ENCODE assay signal across 13 cellular contexts in genomic region chr1:84721152-84721551, GRCh38. TPM values are rescaled to one million over a fixed set of nuclear protein-coding genes. Genes with fewer than 3 reads are reported as not detected.
DNase-seq lines count a peak whose midpoint lies in the region; ATAC-seq and TF ChIP-seq lines count a peak whose summit lies in the region.
"Had no signal": no experiment of that assay in that cellular context is flagged by ENCODE, and none has a peak within 500 bp of the region (broad histone marks: within the 10 kb centered on the region; RNA-seq: fewer than 3 reads in every experiment).

No MANE protein-coding gene starts in this region.

- no peaks in the 10 kb centered on the region for H3K79me2 ChIP-seq in mesendoderm (ENCODE audit: control insufficient read depth, insufficient read depth, low read length)

- peaks cover 3% of the 10 kb centered on the region for H3K4me1 ChIP-seq in mesendoderm (ENCODE audit: control insufficient read depth, low read depth, low read length)
- H3K4me1 ChIP-seq: BLaER1 treated with 17β-estradiol and CSF1 and Interleukin-3, amounts not matched to agents 10 nM and 100 nM had no signal

- no peak overlapping the region for H3K4ac ChIP-seq in mesendoderm (ENCODE audit: low read depth, low read length)

- peak; percentile 6 to 24 for DNase-seq in activated T-cell treated with anti-CD3 and anti-CD28 coated beads, Interleukin-2, amount 50 U/mL, for 72 hours
- DNase-seq in activated T-cell treated with anti-CD3 and anti-CD28 coated beads, Interleukin-2, amount 50 U/mL, for 48 hours = no peak
- DNase-seq in RKO (ENCODE audit: low spot score) = peak; percentile 8
- peak; percentile 51 for DNase-seq in fibroblast of pulmonary artery (ENCODE audit: low read depth)
- peak; percentile 37 for DNase-seq in stromal cell of bone marrow (ENCODE audit: low read depth)
- no peak for DNase-seq in COLO668 (lab: John Stamatoyannopoulos, UW; ENCODE audit: unreplicated experiment)
- no peak for DNase-seq in mesendoderm
- DNase-seq: activated CD4-positive, alpha-beta T cell treated with anti-CD3 and anti-CD28 coated beads, Interleukin-2, amount 10 ng/mL, durations not matched to agents 7 days and 5 days; NCI-H2029 had no signal

- peak; percentile 93 to 96 for ATAC-seq in activated T-cell treated with anti-CD3 and anti-CD28 coated beads, Interleukin-2, amount 50 U/mL, for 72 hours (replicated peaks in 1 of 2)
- no peak for ATAC-seq in HG03039 (IDR thresholded peaks at IDR 0.05; ENCODE audit: unreplicated experiment)
- ATAC-seq: Right ventricle myocardium inferior had no signal

- no peaks in the 10 kb centered on the region for H3K79me1 ChIP-seq in mesendoderm (ENCODE audit: low read length)

- H3K56ac ChIP-seq in mesendoderm (ENCODE audit: low read length) = no peak overlapping the region

- no peak overlapping the region for H3K9ac ChIP-seq in mesendoderm (ENCODE audit: low read length)
- H3K9ac ChIP-seq: BLaER1 treated with 17β-estradiol and CSF1 and Interleukin-3, amounts not matched to agents 10 nM and 100 nM had no signal

- H4K5ac ChIP-seq in mesendoderm (ENCODE audit: low read length) = no peak overlapping the region

- no peak overlapping the region for H3K23ac ChIP-seq in mesendoderm (ENCODE audit: low read length)

- no peak overlapping the region for H3K27ac Mint-ChIP-seq in activated T-cell treated with anti-CD3 and anti-CD28 coated beads, Interleukin-2, amount 50 U/mL, for 72 hours
- H3K27ac Mint-ChIP-seq: activated CD4-positive, alpha-beta T cell treated with anti-CD3 and anti-CD28 coated beads, Interleukin-2, amount 10 ng/mL, durations not matched to agents 7 days and 5 days had no signal

- no peaks in the 10 kb centered on the region for H3K27me3 Mint-ChIP-seq in activated T-cell treated with anti-CD3 and anti-CD28 coated beads, Interleukin-2, amount 50 U/mL, for 72 hours (ENCODE audit: low read depth)

- H3K36me3 ChIP-seq in mesendoderm (ENCODE audit: control insufficient read depth, insufficient read depth, low read length) = no peaks in the 10 kb centered on the region
- H3K36me3 ChIP-seq: BLaER1 treated with 17β-estradiol and CSF1 and Interleukin-3, amounts not matched to agents 10 nM and 100 nM had no signal

- WGBS in mesendoderm (ENCODE audit: extremely low coverage, insufficient coverage, low lambda C conversion rate) = no CpG with 5 or more reads among the region's 2 CpGs

- H3K4me3 ChIP-seq in fibroblast of pulmonary artery (replicated peaks; ENCODE audit: low read depth, low read length) = no peak overlapping the region
- H3K4me3 ChIP-seq in mesendoderm (ENCODE audit: low read length) = no peak overlapping the region
- H3K4me3 ChIP-seq: BLaER1 treated with 17β-estradiol and CSF1 and Interleukin-3, amounts not matched to agents 10 nM and 100 nM had no signal

- no peak overlapping the region for H2AK5ac ChIP-seq in mesendoderm (ENCODE audit: low read length)

- no peak overlapping the region for H2BK15ac ChIP-seq in mesendoderm (replicated peaks; ENCODE audit: low read depth)

- no peak overlapping the region for H2BK120ac ChIP-seq in mesendoderm (ENCODE audit: low read depth, low read length)

- no peaks in the 10 kb centered on the region for H3K9me3 Mint-ChIP-seq in activated T-cell treated with anti-CD3 and anti-CD28 coated beads, Interleukin-2, amount 50 U/mL, for 72 hours
- H3K9me3 Mint-ChIP-seq: activated CD4-positive, alpha-beta T cell treated with anti-CD3 and anti-CD28 coated beads, Interleukin-2, amount 10 ng/mL, durations not matched to agents 7 days and 5 days; neural crest cell had no signal

- H4K8ac ChIP-seq in mesendoderm (ENCODE audit: low read depth, low read length) = no peak overlapping the region

- H3K27me3 ChIP-seq in mesendoderm (ENCODE audit: insufficient read depth, low read length, poor library complexity) = no peaks in the 10 kb centered on the region
- H3K27me3 ChIP-seq: BLaER1 treated with 17β-estradiol and CSF1 and Interleukin-3, amounts not matched to agents 10 nM and 100 nM had no signal

- no peak overlapping the region for H3K27ac ChIP-seq in mesendoderm (ENCODE audit: low read depth, low read length)
- H3K27ac ChIP-seq: BLaER1 treated with 17β-estradiol and CSF1 and Interleukin-3, amounts not matched to agents 10 nM and 100 nM had no signal

- TF ChIP-seq CTCF in fibroblast of pulmonary artery (IDR thresholded peaks at IDR 0.05; ENCODE audit: low read length, missing control alignments) = no peak

- H3K36me3 Mint-ChIP-seq in activated T-cell treated with anti-CD3 and anti-CD28 coated beads, Interleukin-2, amount 50 U/mL, for 72 hours (ENCODE audit: insufficient read depth in 2 of 2) = no peaks in the 10 kb centered on the region

- peaks cover 35% of the 10 kb centered on the region for H3K4me1 Mint-ChIP-seq in activated T-cell treated with anti-CD3 and anti-CD28 coated beads, Interleukin-2, amount 50 U/mL, for 72 hours (ENCODE audit: low read depth)
- H3K4me1 Mint-ChIP-seq: activated CD4-positive, alpha-beta T cell treated with anti-CD3 and anti-CD28 coated beads, Interleukin-2, amount 10 ng/mL, durations not matched to agents 7 days and 5 days had no signal

- no peak overlapping the region for H3K4me2 ChIP-seq in mesendoderm (ENCODE audit: low read length)
- H3K4me2 ChIP-seq: BLaER1 treated with 17β-estradiol and CSF1 and Interleukin-3, amounts not matched to agents 10 nM and 100 nM had no signal

- H3K4me3 Mint-ChIP-seq in activated T-cell treated with anti-CD3 and anti-CD28 coated beads, Interleukin-2, amount 50 U/mL, for 72 hours = no peak overlapping the region
- H3K4me3 Mint-ChIP-seq: activated CD4-positive, alpha-beta T cell treated with anti-CD3 and anti-CD28 coated beads, Interleukin-2, amount 10 ng/mL, durations not matched to agents 7 days and 5 days; neural crest cell had no signal

- H3K18ac ChIP-seq in mesendoderm (ENCODE audit: low read length) = no peak overlapping the region

- H2BK5ac ChIP-seq in mesendoderm (ENCODE audit: low read length) = no peak overlapping the region

RNA-seq across cellular contexts. Expression of gene SSX2IP, which starts 30.9 kb away (rescaled TPM):
- 10 to 100 TPM in 1 of 2 donors, 1 to 10 TPM in 1; 8.5 to 13.8 TPM for total RNA-seq in activated T-cell treated with anti-CD3 and anti-CD28 coated beads, Interleukin-2, amount 50 U/mL, for 72 hours
- 9.5 TPM for polyA plus RNA-seq in mesendoderm (2013, experiment 1 of 2)
- polyA plus RNA-seq in mesendoderm (2013, experiment 2 of 2) = 9.3 TPM

Comparison
In these comparisons a context has a peak if more than half of its experiments do, and no peak if none do; other contexts are left out.
1. DNase-seq: peak in activated T-cell treated with anti-CD3 and anti-CD28 coated beads, Interleukin-2, amount 50 U/mL, for 72 hours (2 of 2), RKO (single experiment), fibroblast of pulmonary artery (single experiment) and stromal cell of bone marrow (single experiment); none in activated T-cell treated with anti-CD3 and anti-CD28 coated beads, Interleukin-2, amount 50 U/mL, for 48 hours (0 of 2), COLO668 (single experiment) and mesendoderm (single experiment).